Comparison of ENCODE assay signal across 8 cellular contexts in genomic region chr4:113673450-113673849, GRCh38.
A peak's percentile ranks its signal among the peaks of the same experiment; 100 is the strongest.
DNase-seq lines count a peak whose midpoint lies in the region; ATAC-seq, FAIRE-seq and TF ChIP-seq lines count a peak whose summit lies in the region.

No MANE protein-coding gene starts in this region.

- no peaks in the 10 kb centered on the region for H3K9me1 ChIP-seq in keratinocyte (ENCODE audit: control insufficient read depth, extremely low read depth, insufficient read depth, low read length)

- no peaks in the 10 kb centered on the region for H3K9me3 ChIP-seq in keratinocyte (ENCODE audit: control insufficient read depth, low read depth, low read length)

- peak in 1 of 3 experiments; percentile 20 for TF ChIP-seq CTCF in keratinocyte (optimal IDR thresholded peaks at IDR 0.05 in 1 of 3, IDR thresholded peaks at IDR 0.05 in 1 of 3, conservative IDR thresholded peaks at IDR 0.05 in 1 of 3; ENCODE audit: extremely low read depth in 1 of 3, insufficient read depth in 2 of 3, low read length in 3 of 3)

- H3K4me1 ChIP-seq in keratinocyte (ENCODE audit: control insufficient read depth, extremely low read depth, insufficient read depth, low read length), result peaks cover 11% of the 10 kb centered on the region

- dilution Hi-C loops in keratinocyte (cut with MboI; ENCODE audit: extremely low pct_ligation_motif_present, low sequenced_read_pairs), result no loop called here

- H3K36me3 ChIP-seq in keratinocyte (ENCODE audit: control insufficient read depth in 2 of 2, extremely low read depth in 1 of 2, insufficient read depth in 2 of 2, low read length in 2 of 2), result no peaks in the 10 kb centered on the region

- no peak overlapping the region for H3K9ac ChIP-seq in keratinocyte (ENCODE audit: control insufficient read depth, extremely low read depth, insufficient read depth, low read length)

- no peaks in the 10 kb centered on the region for H3K27me3 ChIP-seq in keratinocyte (ENCODE audit: control insufficient read depth, extremely low read depth, insufficient read depth, low read length)

- FAIRE-seq in keratinocyte (lab: Jason Lieb, UNC), result peak; percentile 94

- H3K4me2 ChIP-seq in keratinocyte (ENCODE audit: control insufficient read depth, extremely low read depth, insufficient read depth, low read depth, low read length), result peak overlapping the region; percentile 35

- no peak overlapping the region for H2AFZ ChIP-seq in keratinocyte (ENCODE audit: control insufficient read depth, low read length)

- no peak overlapping the region for H3K4me3 ChIP-seq in keratinocyte (ENCODE audit: control insufficient read depth in 2 of 3, extremely low read depth in 1 of 3, insufficient read depth in 2 of 3, low read depth in 1 of 3, low read length in 3 of 3)

- ATAC-seq in GM19395 (IDR thresholded peaks at IDR 0.05; ENCODE audit: unreplicated experiment), result peak; percentile 98
- ATAC-seq in HG03280 (IDR thresholded peaks at IDR 0.05; ENCODE audit: unreplicated experiment), result peak; percentile 88

- no peaks in the 10 kb centered on the region for H3K79me2 ChIP-seq in keratinocyte (ENCODE audit: control insufficient read depth, insufficient read depth, low read length)

- H4K20me1 ChIP-seq in keratinocyte (ENCODE audit: control insufficient read depth, extremely low read depth, insufficient read depth, low read length), result no peaks in the 10 kb centered on the region

- DNase-seq in D341Med (ENCODE audit: low spot score) (peak; percentile 33), keratinocyte (ENCODE audit: low read depth, low spot score) (peak; percentile 5), NCI-H1092 treated with DMSO at 0.1 percent for 48 hours (lab: John Stamatoyannopoulos, UW) (no peak), KG1 (lab: John Stamatoyannopoulos, UW) (no peak), NCI-H2196 (lab: John Stamatoyannopoulos, UW; ENCODE audit: unreplicated experiment) (no peak)
- peak; percentile 25 to 37 for DNase-seq in activated CD4-positive, alpha-beta T cell treated with anti-CD3 and anti-CD28 coated beads, Interleukin-2, amount 50 U/mL, for 4 hours

- no peak overlapping the region for H3K27ac ChIP-seq in keratinocyte (ENCODE audit: control insufficient read depth, insufficient read depth, low read length)

Comparison
In these comparisons a context has a peak if more than half of its experiments do, and no peak if none do; other contexts are left out.
1. DNase-seq: peak in D341Med (single experiment), activated CD4-positive, alpha-beta T cell treated with anti-CD3 and anti-CD28 coated beads, Interleukin-2, amount 50 U/mL, for 4 hours (2 of 2) and keratinocyte (single experiment); none in NCI-H1092 treated with DMSO at 0.1 percent for 48 hours (single experiment), KG1 (single experiment) and NCI-H2196 (single experiment).